Comparison of ENCODE assay signal across 11 cellular contexts in the genomic region with DNA sequence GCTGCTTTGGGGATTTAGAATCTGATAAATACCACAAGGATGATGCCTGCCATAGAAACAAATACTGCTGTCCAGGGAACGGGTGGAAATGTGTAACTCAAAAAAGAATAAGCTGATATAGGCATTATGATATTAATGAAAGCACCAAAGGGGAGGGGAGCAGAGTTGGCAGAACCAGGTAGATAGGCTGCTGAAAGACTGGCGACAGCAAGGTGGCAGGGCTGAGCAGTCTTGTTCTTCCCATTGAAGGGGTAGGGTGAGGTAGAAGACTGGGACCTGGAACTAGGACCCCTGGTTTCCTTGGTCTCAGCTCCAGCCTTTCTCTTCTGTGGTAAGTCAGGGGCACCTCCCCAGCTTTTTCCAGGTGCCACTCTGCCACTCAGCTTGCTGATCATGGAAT. TPM values are rescaled to one million over a fixed set of nuclear protein-coding genes. Genes with fewer than 3 reads are reported as not detected.
DNase-seq lines count a peak whose midpoint lies in the region; ATAC-seq and TF ChIP-seq lines count a peak whose summit lies in the region.
"Had no signal": no experiment of that assay in that cellular context is flagged by ENCODE, and none has a peak within 500 bp of the region (broad histone marks: within the 10 kb centered on the region; RNA-seq: fewer than 3 reads in every experiment).

No MANE protein-coding gene starts in this region.

- TF ChIP-seq POLR2A in HCT116 (IDR thresholded peaks at IDR 0.05; ENCODE audit: borderline replicate concordance, extremely low read depth, insufficient read depth, insufficient read length) = no peak

- DNase-seq in HCT116 (ENCODE audit: low read depth, low spot score) = peak; percentile 7
- no peak for DNase-seq in astrocyte of the cerebellum (ENCODE audit: low read depth)
- DNase-seq in iPS-NIHi7 (ENCODE audit: extremely low spot score) = peak; percentile 58
- DNase-seq in mesothelial cell of epicardium (ENCODE audit: low spot score in 2 of 2, unreplicated experiment in 2 of 2) = no peak
- no peak for DNase-seq in H4 (ENCODE audit: low spot score)
- DNase-seq in NCI-H146 (lab: John Stamatoyannopoulos, UW) = no peak
- DNase-seq in NCI-H510A treated with DMSO at 0.1 percent for 48 hours (lab: John Stamatoyannopoulos, UW) = no peak
- DNase-seq: activated naive CD8-positive, alpha-beta T cell treated with anti-CD3 and anti-CD28 coated beads for 36 hours; CD4-positive, alpha-beta memory T cell; NCI-H2081 treated with DMSO at 0.1 percent for 48 hours had no signal

- H3K27ac ChIP-seq in C4-2B (no peak overlapping the region), HCT116 (ENCODE audit: low read depth, low read length) (no peak overlapping the region)

- no peak overlapping the region for H3K4me2 ChIP-seq in HCT116 (ENCODE audit: low read length)

- POLR2A ChIA-PET in HCT116 (lab: Charles Lee) = interaction anchor here (0.5 to 1.8 kb wide), 2 partner anchors 128 to 144 kb away, joined by 3 to 7 read pairs; no protein-coding TSS in a partner anchor

- no peaks in the 10 kb centered on the region for H3K9me3 Mint-ChIP-seq in mesothelial cell of epicardium
- H3K9me3 Mint-ChIP-seq: activated naive CD8-positive, alpha-beta T cell treated with anti-CD3 and anti-CD28 coated beads for 36 hours; CD4-positive, alpha-beta memory T cell had no signal

- no peaks in the 10 kb centered on the region for H3K4me1 ChIP-seq in HCT116 (ENCODE audit: control insufficient read depth in 1 of 2, insufficient read depth in 2 of 2, low read length in 2 of 2)

- no TSS peak for BruUV-seq in HCT116 (replicated peaks; lab: Mats Ljungman, UMichigan)

- H3K27ac Mint-ChIP-seq in mesothelial cell of epicardium = no peak overlapping the region
- H3K27ac Mint-ChIP-seq: activated naive CD8-positive, alpha-beta T cell treated with anti-CD3 and anti-CD28 coated beads for 36 hours had no signal

- no peaks in the 10 kb centered on the region for H4K20me1 ChIP-seq in HCT116 (ENCODE audit: insufficient read depth)

- TF ChIP-seq CTCF in C4-2B (conservative IDR thresholded peaks at IDR 0.05) = peak; percentile 41
- peak; percentile 32 to 61 (median 44); a peak in 5 of 6 replicates for TF ChIP-seq CTCF in HCT116 (IDR thresholded peaks at IDR 0.05 in 2 of 3, conservative IDR thresholded peaks at IDR 0.05 in 1 of 3; ENCODE audit: borderline replicate concordance in 1 of 3, insufficient read depth in 1 of 3, low read depth in 2 of 3, low read length in 2 of 3)
- TF ChIP-seq CTCF in astrocyte of the cerebellum (IDR thresholded peaks at IDR 0.05; ENCODE audit: low read depth, low read length, missing control alignments) = peak; percentile 22
- no peak for TF ChIP-seq CTCF in mesothelial cell of epicardium (IDR thresholded peaks at IDR 0.05; ENCODE audit: unreplicated experiment)

- H3K4me3 Mint-ChIP-seq in mesothelial cell of epicardium = no peak overlapping the region
- H3K4me3 Mint-ChIP-seq: activated naive CD8-positive, alpha-beta T cell treated with anti-CD3 and anti-CD28 coated beads for 36 hours; CD4-positive, alpha-beta memory T cell had no signal

- in situ Hi-C loops in astrocyte of the cerebellum (cut with HindIII; ENCODE audit: low sequenced_read_pairs) = loop anchor here (25.0 kb wide), 1 partner anchor 142 kb away; no protein-coding TSS in a partner anchor

- peak; percentile 50 for TF ChIP-seq RAD21 in HCT116 (IDR thresholded peaks at IDR 0.05; ENCODE audit: low read depth)

- peak; percentile 66 for ATAC-seq in HCT116

- no peak overlapping the region for H2AFZ ChIP-seq in HCT116 (ENCODE audit: low read depth, low read length, poor library complexity, severe bottlenecking)

- H3K9ac ChIP-seq in HCT116 (ENCODE audit: low read length) = no peak overlapping the region

- no peak overlapping the region for H3K4me3 ChIP-seq in HCT116 (replicated peaks in 1 of 2; ENCODE audit: low read depth in 1 of 2, low read length in 2 of 2)
- H3K4me3 ChIP-seq in astrocyte of the cerebellum (ENCODE audit: low read depth, low read length) = no peak overlapping the region

- H3K9me3 ChIP-seq in HCT116 (ENCODE audit: control insufficient read depth in 1 of 2, insufficient read depth in 1 of 2, low read depth in 1 of 2, low read length in 2 of 2) = no peaks in the 10 kb centered on the region

- H3K4me1 Mint-ChIP-seq in mesothelial cell of epicardium = no peaks in the 10 kb centered on the region
- H3K4me1 Mint-ChIP-seq: activated naive CD8-positive, alpha-beta T cell treated with anti-CD3 and anti-CD28 coated beads for 36 hours; CD4-positive, alpha-beta memory T cell had no signal

- CTCF ChIA-PET in HCT116 (lab: Charles Lee) = interaction anchor here (0.8 to 7.7 kb wide), 9 partner anchors 10 to 149 kb away, joined by 3 to 139 read pairs (median 3); a partner anchor contains a TSS

- peaks cover 2% of the 10 kb centered on the region for H3K36me3 Mint-ChIP-seq in mesothelial cell of epicardium
- H3K36me3 Mint-ChIP-seq: activated naive CD8-positive, alpha-beta T cell treated with anti-CD3 and anti-CD28 coated beads for 36 hours had no signal

- H3K79me2 ChIP-seq in HCT116 (ENCODE audit: insufficient read depth, low read length) = no peaks in the 10 kb centered on the region

- RAD21 ChIA-PET in HCT116 (lab: Charles Lee; ENCODE audit: low non-redundant PET in 1 of 2, low total read pairs in 2 of 2, uncharacterized antibody in 2 of 2, unreplicated experiment in 2 of 2) = interaction anchor here (1.9 to 3.3 kb wide), 3 partner anchors 128 to 145 kb away, joined by 8 to 20 read pairs (median 11); no protein-coding TSS in a partner anchor

- H3K27me3 ChIP-seq in HCT116 (ENCODE audit: insufficient read depth, low read length) = no peaks in the 10 kb centered on the region

- no peaks in the 10 kb centered on the region for H3K27me3 Mint-ChIP-seq in mesothelial cell of epicardium (ENCODE audit: low read depth)
- H3K27me3 Mint-ChIP-seq: activated naive CD8-positive, alpha-beta T cell treated with anti-CD3 and anti-CD28 coated beads for 36 hours; CD4-positive, alpha-beta memory T cell had no signal

- intact Hi-C loops in HCT116 (cut with micrococcal nuclease) = no loop called here

- no peaks in the 10 kb centered on the region for H3K36me3 ChIP-seq in HCT116 (ENCODE audit: control insufficient read depth in 1 of 2, insufficient read depth in 2 of 2, low read length in 2 of 2)

- H3K9me2 ChIP-seq in HCT116 (ENCODE audit: insufficient read depth) = no peaks in the 10 kb centered on the region

TF ChIP-seq in HCT116, 20 proteins besides CTCF, POLR2A, EP300 and RAD21 (continues in another document):
- TF ChIP-seq, protein P1, sequence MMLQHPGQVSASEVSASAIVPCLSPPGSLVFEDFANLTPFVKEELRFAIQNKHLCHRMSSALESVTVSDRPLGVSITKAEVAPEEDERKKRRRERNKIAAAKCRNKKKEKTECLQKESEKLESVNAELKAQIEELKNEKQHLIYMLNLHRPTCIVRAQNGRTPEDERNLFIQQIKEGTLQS (IDR thresholded peaks at IDR 0.05) = no peak
- TF ChIP-seq EZH2 (IDR thresholded peaks at IDR 0.05) = no peak
- no peak for TF ChIP-seq JUND (IDR thresholded peaks at IDR 0.05)
- TF ChIP-seq SIN3A (IDR thresholded peaks at IDR 0.05; ENCODE audit: low read depth) = no peak
- no peak for TF ChIP-seq ELF1 (IDR thresholded peaks at IDR 0.05; ENCODE audit: borderline replicate concordance, low read depth)
- TF ChIP-seq TCF7L2 (IDR thresholded peaks at IDR 0.05; ENCODE audit: borderline replicate concordance, extremely low read depth, insufficient read depth, insufficient read length) = no peak
- TF ChIP-seq SP1 (IDR thresholded peaks at IDR 0.05; ENCODE audit: low read depth) = no peak
- no peak for TF ChIP-seq ZNF274 (IDR thresholded peaks at IDR 0.05; ENCODE audit: low read depth, low read length)
- no peak for TF ChIP-seq EGR1 (IDR thresholded peaks at IDR 0.05; ENCODE audit: low read depth)
- no peak for TF ChIP-seq CBX3 (IDR thresholded peaks at IDR 0.05; ENCODE audit: low read depth)
- TF ChIP-seq, protein P2, sequence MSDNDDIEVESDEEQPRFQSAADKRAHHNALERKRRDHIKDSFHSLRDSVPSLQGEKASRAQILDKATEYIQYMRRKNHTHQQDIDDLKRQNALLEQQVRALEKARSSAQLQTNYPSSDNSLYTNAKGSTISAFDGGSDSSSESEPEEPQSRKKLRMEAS (IDR thresholded peaks at IDR 0.05) = no peak
- no peak for TF ChIP-seq CEBPB (IDR thresholded peaks at IDR 0.05; ENCODE audit: low read depth)
- TF ChIP-seq, protein P3, sequence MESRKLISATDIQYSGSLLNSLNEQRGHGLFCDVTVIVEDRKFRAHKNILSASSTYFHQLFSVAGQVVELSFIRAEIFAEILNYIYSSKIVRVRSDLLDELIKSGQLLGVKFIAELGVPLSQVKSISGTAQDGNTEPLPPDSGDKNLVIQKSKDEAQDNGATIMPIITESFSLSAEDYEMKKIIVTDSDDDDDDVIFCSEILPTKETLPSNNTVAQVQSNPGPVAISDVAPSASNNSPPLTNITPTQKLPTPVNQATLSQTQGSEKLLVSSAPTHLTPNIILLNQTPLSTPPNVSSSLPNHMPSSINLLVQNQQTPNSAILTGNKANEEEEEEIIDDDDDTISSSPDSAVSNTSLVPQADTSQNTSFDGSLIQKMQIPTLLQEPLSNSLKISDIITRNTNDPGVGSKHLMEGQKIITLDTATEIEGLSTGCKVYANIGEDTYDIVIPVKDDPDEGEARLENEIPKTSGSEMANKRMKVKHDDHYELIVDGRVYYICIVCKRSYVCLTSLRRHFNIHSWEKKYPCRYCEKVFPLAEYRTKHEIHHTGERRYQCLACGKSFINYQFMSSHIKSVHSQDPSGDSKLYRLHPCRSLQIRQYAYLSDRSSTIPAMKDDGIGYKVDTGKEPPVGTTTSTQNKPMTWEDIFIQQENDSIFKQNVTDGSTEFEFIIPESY (IDR thresholded peaks at IDR 0.05; ENCODE audit: extremely low read depth, insufficient replicate concordance, low read length) = no peak

RNA-seq across cellular contexts. Expression of a gene that starts 31.4 kb away (rescaled TPM):
- total RNA-seq in HCT116 (2021; ENCODE audit: unreplicated experiment) (4.4 TPM), mesothelial cell of epicardium (0.49 to 0.66 TPM (median 0.59 TPM) in 3 replicates)
- polyA plus RNA-seq in HCT116 (2012) = 3.2 and 5.7 TPM in 2 replicates
- total RNA-seq in H4 (2014; rRNA removed; shearing (Covaris generic)) = 1.3 and 1.8 TPM in 2 replicates

RNA-seq across cellular contexts. Expression of a gene that starts 58.2 kb away (rescaled TPM):
- total RNA-seq in HCT116 (2021; ENCODE audit: unreplicated experiment) (8.0 TPM), mesothelial cell of epicardium (8.6 to 8.9 TPM (median 8.6 TPM) in 3 replicates)
- polyA plus RNA-seq in HCT116 (2012) = 4.7 and 5.6 TPM in 2 replicates
- 15.8 and 19.2 TPM in 2 replicates for total RNA-seq in H4 (2014; rRNA removed; shearing (Covaris generic))

Comparison
In these comparisons a context has a peak if more than half of its experiments do, and no peak if none do; other contexts are left out.
1. DNase-seq: peak in HCT116 (single experiment) and iPS-NIHi7 (single experiment); none in astrocyte of the cerebellum (single experiment), mesothelial cell of epicardium (0 of 2), H4 (single experiment), NCI-H146 (single experiment) and NCI-H510A treated with DMSO at 0.1 percent for 48 hours (single experiment).